In genomic region chr16:89093252-89093601, GRCh38 we compare ENCODE assay signal across 7 cellular contexts. TPM values are rescaled to one million over a fixed set of nuclear protein-coding genes. Genes with fewer than 3 reads are reported as not detected.
DNase-seq lines count a peak whose midpoint lies in the region; ATAC-seq and TF ChIP-seq lines count a peak whose summit lies in the region.
"Not testable (repeated sequence)": the region's sequence is repeated elsewhere in the genome, so short reads cannot be mapped to it uniquely, and the experiment has no call there.

No MANE protein-coding gene starts in this region.

- not testable (repeated sequence) for H4K20me1 ChIP-seq in PC-3 (ENCODE audit: low read length)

- not testable (repeated sequence) for H3K36me3 ChIP-seq in PC-3 (ENCODE audit: low read depth, low read length); colonic mucosa

- intact Hi-C loops in PC-3 (cut with micrococcal nuclease); colonic mucosa (cut with DNase I): not testable (repeated sequence)
- intact Hi-C loops in right cardiac atrium (cut with DNase I): loop anchor here in 1 of 4 donors (10.0 kb wide), 1 partner anchor 148 kb away; no protein-coding TSS in a partner anchor

- peak overlapping the region; percentile 85; the same call in 1 of the 2 replicates for H3K9ac ChIP-seq in PC-3 (ENCODE audit: low read length)
- H3K9ac ChIP-seq in colonic mucosa (ENCODE audit: low read depth in 2 of 2, low read length in 2 of 2): peak overlapping the region in 1 of 2 donors; percentile 92

- H3K79me2 ChIP-seq in PC-3 (ENCODE audit: low read length): peaks cover 41% of the 10 kb centered on the region

- ATAC-seq in PC-3; activated T-cell treated with anti-CD3 and anti-CD28 coated beads, Interleukin-2, amount 50 U/mL, for 72 hours (replicated peaks in 1 of 2); right cardiac atrium; naive B cell (ENCODE audit: low read depth in 2 of 2): not testable (repeated sequence)

- WGBS in right cardiac atrium: 63% methylated on average over 15 of the region's 15 CpGs

- not testable (repeated sequence) for H3K36me3 Mint-ChIP-seq in activated T-cell treated with anti-CD3 and anti-CD28 coated beads, Interleukin-2, amount 50 U/mL, for 72 hours (ENCODE audit: insufficient read depth in 2 of 2); naive B cell

- H3K27me3 Mint-ChIP-seq in activated T-cell treated with anti-CD3 and anti-CD28 coated beads, Interleukin-2, amount 50 U/mL, for 72 hours (ENCODE audit: low read depth): not testable (repeated sequence)
- H3K27me3 Mint-ChIP-seq in naive B cell: peaks cover 15 to 29% (median 24%) of the 10 kb centered on the region in 3 donors

- peak overlapping the region; percentile 63; the same call in 1 of the 2 replicates for H2AFZ ChIP-seq in PC-3 (ENCODE audit: low read length)

- not testable (repeated sequence) for TF ChIP-seq CTCF in GM12875 (IDR thresholded peaks at IDR 0.05; ENCODE audit: borderline replicate concordance, insufficient read depth, low read depth, low read length); PC-3 (conservative IDR thresholded peaks at IDR 0.05; ENCODE audit: low read depth, low read length); colonic mucosa (IDR thresholded peaks at IDR 0.05)

- POLR2A ChIA-PET in PC-3 (lab: Charles Lee; ENCODE audit: unreplicated experiment): interaction anchor here (0.7 kb wide), 1 partner anchor 250 kb away, joined by 4 read pairs; no protein-coding TSS in a partner anchor

- CTCF ChIA-PET in PC-3 (lab: Charles Lee): interaction anchor here (0.6 kb wide), 1 partner anchor 100 kb away, joined by 7 read pairs; no protein-coding TSS in a partner anchor

- H3K4me2 ChIP-seq in PC-3 (ENCODE audit: low read length): peak overlapping the region; percentile 66; the same call in 1 of the 2 replicates

- not testable (repeated sequence) for H3F3A ChIP-seq in PC-3 (ENCODE audit: low read length, unreplicated experiment)

- peak overlapping the region; percentile 72 to 76 for H3K4me3 Mint-ChIP-seq in activated T-cell treated with anti-CD3 and anti-CD28 coated beads, Interleukin-2, amount 50 U/mL, for 72 hours
- H3K4me3 Mint-ChIP-seq in naive B cell: peak overlapping the region; percentile 59 to 93 (median 72)

- not testable (repeated sequence) for H3K27me3 ChIP-seq in PC-3 (ENCODE audit: low read length); colonic mucosa; right cardiac atrium (ENCODE audit: control insufficient read depth, insufficient read depth)

- H3K9me3 Mint-ChIP-seq in activated T-cell treated with anti-CD3 and anti-CD28 coated beads, Interleukin-2, amount 50 U/mL, for 72 hours; naive B cell: not testable (repeated sequence)

- BruUV-seq in PC-3 (replicated peaks; lab: Mats Ljungman, UMichigan): TSS peak; percentile 84

- H3K4me1 ChIP-seq in PC-3 (ENCODE audit: insufficient read depth, low read length); right cardiac atrium (ENCODE audit: control insufficient read depth, insufficient read depth, low read length): not testable (repeated sequence)
- peaks cover 18% of the 10 kb centered on the region for H3K4me1 ChIP-seq in colonic mucosa

- not testable (repeated sequence) for H3K9me3 ChIP-seq in PC-3 (ENCODE audit: low read length); colonic mucosa; right cardiac atrium (ENCODE audit: control insufficient read depth, low read length)

- H3K4me3 ChIP-seq in GM12875 (ENCODE audit: low read depth, low read length) (peak overlapping the region; percentile 59), PC-3 (ENCODE audit: low read length) (peak overlapping the region; percentile 55), colonic mucosa (peak overlapping the region; percentile 73), right cardiac atrium (ENCODE audit: low read length) (peak overlapping the region; percentile 94), skin epidermis (peak overlapping the region; percentile 67 to 87 (median 81))

- peaks cover 42% of the 10 kb centered on the region for H3K4me1 Mint-ChIP-seq in activated T-cell treated with anti-CD3 and anti-CD28 coated beads, Interleukin-2, amount 50 U/mL, for 72 hours (ENCODE audit: low read depth)
- peaks cover 32 to 49% (median 39%) of the 10 kb centered on the region in 3 donors for H3K4me1 Mint-ChIP-seq in naive B cell

- not testable (repeated sequence) for H3K9me2 ChIP-seq in PC-3 (replicated peaks; ENCODE audit: low read length)

- not testable (repeated sequence) for DNase-seq in PC-3; activated T-cell treated with anti-CD3 and anti-CD28 coated beads, Interleukin-2, amount 50 U/mL, for 72 hours; colonic mucosa; right cardiac atrium; naive B cell

- H3K27ac Mint-ChIP-seq in activated T-cell treated with anti-CD3 and anti-CD28 coated beads, Interleukin-2, amount 50 U/mL, for 72 hours: peak overlapping the region; percentile 83
- H3K27ac Mint-ChIP-seq in naive B cell: peak overlapping the region in 2 of 6 donors; percentile 65 to 81

- H3K27ac ChIP-seq in PC-3 (ENCODE audit: low read length); colonic mucosa: not testable (repeated sequence)
- H3K27ac ChIP-seq in right cardiac atrium (ENCODE audit: low read length): peak overlapping the region; percentile 20
- H3K27ac ChIP-seq in skin epidermis: peak overlapping the region; percentile 45 to 89 (median 79)

RNA-seq across cellular contexts. Expression of gene ACSF3, which starts 0.4 kb away (rescaled TPM):
- 33.5 and 42.6 TPM in 2 replicates for total RNA-seq in PC-3 (2014; rRNA removed)
- 10 to 100 TPM; 50.6 to 66.7 TPM for total RNA-seq in activated T-cell treated with anti-CD3 and anti-CD28 coated beads, Interleukin-2, amount 50 U/mL, for 72 hours
- total RNA-seq in colonic mucosa: 10 to 100 TPM; 60.2 TPM
- total RNA-seq in right cardiac atrium: 10 to 100 TPM; 13.9 to 22.4 (median 16.7) TPM
- 16.4 TPM for polyA plus RNA-seq in right cardiac atrium
- polyA plus RNA-seq in naive B cell (ENCODE audit: low read depth in 6 of 6): 10 to 100 TPM; 30.0 to 43.6 (median 33.9) TPM
